ENCODE assay signal across 37 cellular contexts in the genomic region with DNA sequence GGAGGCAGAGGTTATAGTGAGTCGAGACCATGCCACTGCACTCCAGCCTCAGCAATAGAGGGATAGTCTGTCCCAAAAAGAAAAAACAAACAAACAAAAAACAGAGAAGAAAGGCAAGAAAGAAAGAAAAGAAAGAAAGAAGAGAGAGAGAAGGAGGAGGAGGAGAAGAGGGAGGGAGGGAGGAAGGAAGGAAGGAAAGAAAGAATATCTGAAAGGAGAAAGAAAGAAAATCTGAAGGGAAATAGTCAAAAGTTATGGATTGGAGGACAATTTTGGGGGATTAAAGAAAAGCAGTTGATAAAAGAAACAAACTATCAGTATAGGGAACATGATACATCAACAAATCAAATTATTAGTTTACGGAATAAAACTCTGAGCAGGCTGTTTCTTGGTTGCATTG.
"Had no signal": no experiment of that assay in that cellular context is flagged by ENCODE, and none has a peak within 500 bp of the region (broad histone marks: within the 10 kb centered on the region; RNA-seq: fewer than 3 reads in every experiment).

No MANE protein-coding gene starts in this region.

- H3K4me3 Mint-ChIP-seq: activated CD4-positive, alpha-beta memory T cell treated with anti-CD3 and anti-CD28 coated beads, Interleukin-2, amount 10 ng/mL, durations not matched to agents 7 days and 5 days; activated CD4-positive, alpha-beta T cell treated with anti-CD3 and anti-CD28 coated beads for 36 hours; activated CD4-positive, alpha-beta T cell treated with anti-CD3 and anti-CD28 coated beads, Interleukin-2, amount 10 ng/mL, durations not matched to agents 7 days and 5 days; activated CD8-positive, alpha-beta memory T cell treated with anti-CD3 and anti-CD28 coated beads, Interleukin-2, amount 10 ng/mL, durations not matched to agents 7 days and 5 days; activated CD8-positive, alpha-beta T cell treated with anti-CD3 and anti-CD28 coated beads, Interleukin-2, amount 10 ng/mL, durations not matched to agents 7 days and 5 days; activated naive CD4-positive, alpha-beta T cell treated with anti-CD3 and anti-CD28 coated beads, Interleukin-2, amount 10 ng/mL, durations not matched to agents 7 days and 5 days; activated naive CD4-positive, alpha-beta T cell treated with anti-CD3 and anti-CD28 coated beads, Interleukin-2, amount 50 U/mL, for 24 hours; activated naive CD8-positive, alpha-beta T cell; activated naive CD8-positive, alpha-beta T cell treated with anti-CD3 and anti-CD28 coated beads, Interleukin-2, amount 10 ng/mL, durations not matched to agents 7 days and 5 days; activated naive CD8-positive, alpha-beta T cell treated with anti-CD3 and anti-CD28 coated beads, Interleukin-2, amount 50 U/mL, for 24 hours; activated T-cell treated with anti-CD3 and anti-CD28 coated beads, Interleukin-2, amount 50 U/mL, for 24 hours; brain; central memory CD8-positive, alpha-beta T cell; T-helper 1 cell treated with Interleukin-12 subunit alpha and Interleukin-12 subunit beta and Interleukin-4 antibody, amounts not matched to agents 30 μg/mL and 1 μg/mL, for 36 hours; T-helper 2 cell treated with Interferon-gamma antibody and Interleukin-4, amounts not matched to agents 5 μg/mL and 100 μg/mL, for 36 hours had no signal

- DNase-seq: activated CD4-positive, alpha-beta memory T cell treated with anti-CD3 and anti-CD28 coated beads, Interleukin-2, amount 10 ng/mL, durations not matched to agents 7 days and 5 days; activated CD4-positive, alpha-beta T cell treated with anti-CD3 and anti-CD28 coated beads for 1 hour; activated CD4-positive, alpha-beta T cell treated with anti-CD3 and anti-CD28 coated beads for 36 hours; activated CD4-positive, alpha-beta T cell treated with anti-CD3 and anti-CD28 coated beads for 48 hours; activated CD4-positive, alpha-beta T cell treated with anti-CD3 and anti-CD28 coated beads, Interleukin-2, amount 10 ng/mL, durations not matched to agents 7 days and 5 days; activated CD4-positive, alpha-beta T cell treated with anti-CD3 and anti-CD28 coated beads, Interleukin-2, amount 50 U/mL, for 48 hours; activated CD4-positive, CD25-positive, alpha-beta regulatory T cell; activated CD8-positive, alpha-beta memory T cell treated with anti-CD3 and anti-CD28 coated beads for 24 hours; activated CD8-positive, alpha-beta memory T cell treated with anti-CD3 and anti-CD28 coated beads, Interleukin-2, amount 10 ng/mL, durations not matched to agents 7 days and 5 days; activated CD8-positive, alpha-beta memory T cell treated with anti-CD3 and anti-CD28 coated beads, Interleukin-2, amount 50 U/mL, for 48 hours; activated CD8-positive, alpha-beta T cell treated with anti-CD3 and anti-CD28 coated beads, Interleukin-2, amount 10 ng/mL, durations not matched to agents 7 days and 5 days; activated effector memory CD4-positive, alpha-beta T cell treated with Interleukin-2 at 50 U/mL for 16 hours; activated gamma-delta T cell; activated naive CD4-positive, alpha-beta T cell treated with anti-CD3 and anti-CD28 coated beads, Interleukin-2, amount 10 ng/mL, durations not matched to agents 7 days and 5 days; activated naive CD4-positive, alpha-beta T cell treated with Interleukin-2 at 50 U/mL for 16 hours; activated naive CD8-positive, alpha-beta T cell treated with anti-CD3 and anti-CD28 coated beads, Interleukin-2, amount 10 ng/mL, durations not matched to agents 7 days and 5 days; activated naive CD8-positive, alpha-beta T cell treated with anti-CD3 and anti-CD28 coated beads, Interleukin-2, amount 50 U/mL, for 24 hours; activated T-cell treated with anti-CD3 and anti-CD28 coated beads, Interleukin-2, amount 50 U/mL, for 24 hours; activated T-cell treated with anti-CD3 and anti-CD28 coated beads, Interleukin-2, amount 50 U/mL, for 48 hours; amygdala; anterior cingulate cortex; caudate nucleus; cerebellar nuclear complex; T-helper 1 cell; T-helper 2 cell; T-helper 9 cell had no signal

- H3K36me3 Mint-ChIP-seq: activated naive CD4-positive, alpha-beta T cell treated with anti-CD3 and anti-CD28 coated beads, Interleukin-2, amount 10 ng/mL, durations not matched to agents 7 days and 5 days; activated naive CD8-positive, alpha-beta T cell treated with anti-CD3 and anti-CD28 coated beads, Interleukin-2, amount 10 ng/mL, durations not matched to agents 7 days and 5 days had no signal

- H3K27me3 Mint-ChIP-seq: activated CD4-positive, alpha-beta memory T cell treated with anti-CD3 and anti-CD28 coated beads, Interleukin-2, amount 10 ng/mL, durations not matched to agents 7 days and 5 days; activated CD4-positive, alpha-beta T cell treated with anti-CD3 and anti-CD28 coated beads for 36 hours; activated CD4-positive, alpha-beta T cell treated with anti-CD3 and anti-CD28 coated beads, Interleukin-2, amount 10 ng/mL, durations not matched to agents 7 days and 5 days; activated CD8-positive, alpha-beta memory T cell treated with anti-CD3 and anti-CD28 coated beads, Interleukin-2, amount 10 ng/mL, durations not matched to agents 7 days and 5 days; activated naive CD4-positive, alpha-beta T cell treated with anti-CD3 and anti-CD28 coated beads, Interleukin-2, amount 10 ng/mL, durations not matched to agents 7 days and 5 days; activated naive CD4-positive, alpha-beta T cell treated with anti-CD3 and anti-CD28 coated beads, Interleukin-2, amount 50 U/mL, for 24 hours; activated naive CD8-positive, alpha-beta T cell; activated naive CD8-positive, alpha-beta T cell treated with anti-CD3 and anti-CD28 coated beads, Interleukin-2, amount 10 ng/mL, durations not matched to agents 7 days and 5 days; activated naive CD8-positive, alpha-beta T cell treated with anti-CD3 and anti-CD28 coated beads, Interleukin-2, amount 50 U/mL, for 24 hours; activated T-cell treated with anti-CD3 and anti-CD28 coated beads, Interleukin-2, amount 50 U/mL, for 24 hours; brain; central memory CD8-positive, alpha-beta T cell had no signal

- H3K27ac ChIP-seq: ascending aorta, cardiac muscle cell, VCaP had no signal

- H3K27me3 ChIP-seq: ascending aorta, cardiac muscle cell had no signal

- H3K4me3 ChIP-seq: ascending aorta, cardiac muscle cell had no signal

- H3K4me1 Mint-ChIP-seq: activated CD4-positive, alpha-beta memory T cell treated with anti-CD3 and anti-CD28 coated beads, Interleukin-2, amount 10 ng/mL, durations not matched to agents 7 days and 5 days; activated CD4-positive, alpha-beta T cell treated with anti-CD3 and anti-CD28 coated beads for 36 hours; activated CD4-positive, alpha-beta T cell treated with anti-CD3 and anti-CD28 coated beads, Interleukin-2, amount 10 ng/mL, durations not matched to agents 7 days and 5 days; activated CD8-positive, alpha-beta memory T cell treated with anti-CD3 and anti-CD28 coated beads, Interleukin-2, amount 10 ng/mL, durations not matched to agents 7 days and 5 days; activated naive CD4-positive, alpha-beta T cell treated with anti-CD3 and anti-CD28 coated beads, Interleukin-2, amount 10 ng/mL, durations not matched to agents 7 days and 5 days; activated naive CD4-positive, alpha-beta T cell treated with anti-CD3 and anti-CD28 coated beads, Interleukin-2, amount 50 U/mL, for 24 hours; activated naive CD8-positive, alpha-beta T cell treated with anti-CD3 and anti-CD28 coated beads, Interleukin-2, amount 10 ng/mL, durations not matched to agents 7 days and 5 days; activated naive CD8-positive, alpha-beta T cell treated with anti-CD3 and anti-CD28 coated beads, Interleukin-2, amount 50 U/mL, for 24 hours; brain; central memory CD8-positive, alpha-beta T cell had no signal

- H3K27ac Mint-ChIP-seq: activated CD4-positive, alpha-beta memory T cell treated with anti-CD3 and anti-CD28 coated beads, Interleukin-2, amount 10 ng/mL, durations not matched to agents 7 days and 5 days; activated CD4-positive, alpha-beta T cell treated with anti-CD3 and anti-CD28 coated beads for 36 hours; activated CD4-positive, alpha-beta T cell treated with anti-CD3 and anti-CD28 coated beads, Interleukin-2, amount 10 ng/mL, durations not matched to agents 7 days and 5 days; activated CD8-positive, alpha-beta memory T cell treated with anti-CD3 and anti-CD28 coated beads, Interleukin-2, amount 10 ng/mL, durations not matched to agents 7 days and 5 days; activated CD8-positive, alpha-beta T cell treated with anti-CD3 and anti-CD28 coated beads, Interleukin-2, amount 10 ng/mL, durations not matched to agents 7 days and 5 days; activated naive CD4-positive, alpha-beta T cell treated with anti-CD3 and anti-CD28 coated beads, Interleukin-2, amount 10 ng/mL, durations not matched to agents 7 days and 5 days; activated naive CD4-positive, alpha-beta T cell treated with anti-CD3 and anti-CD28 coated beads, Interleukin-2, amount 50 U/mL, for 24 hours; activated naive CD8-positive, alpha-beta T cell; activated naive CD8-positive, alpha-beta T cell treated with anti-CD3 and anti-CD28 coated beads, Interleukin-2, amount 10 ng/mL, durations not matched to agents 7 days and 5 days; activated naive CD8-positive, alpha-beta T cell treated with anti-CD3 and anti-CD28 coated beads, Interleukin-2, amount 50 U/mL, for 24 hours; activated T-cell treated with anti-CD3 and anti-CD28 coated beads, Interleukin-2, amount 50 U/mL, for 24 hours; activated T-helper 2 cell treated with anti-CD3 and anti-CD28 coated beads, Interferon-gamma antibody, Interleukin-2, Interleukin-4, amounts not matched to agents 10 μg/mL and 5 μg/mL and 100 μg/mL, durations not matched to agents 14 hours and 24 hours and 36 hours; T-helper 1 cell treated with Interleukin-12 subunit alpha and Interleukin-12 subunit beta and Interleukin-4 antibody, amounts not matched to agents 30 μg/mL and 1 μg/mL, for 36 hours; T-helper 2 cell treated with Interferon-gamma antibody and Interleukin-4, amounts not matched to agents 5 μg/mL and 100 μg/mL, for 36 hours had no signal

- H3K9me3 Mint-ChIP-seq: activated naive CD8-positive, alpha-beta T cell treated with anti-CD3 and anti-CD28 coated beads, Interleukin-2, amount 10 ng/mL, durations not matched to agents 7 days and 5 days; T-helper 2 cell treated with Interferon-gamma antibody and Interleukin-4, amounts not matched to agents 5 μg/mL and 100 μg/mL, for 36 hours had no signal

- ATAC-seq: activated CD4-positive, alpha-beta T cell treated with anti-CD3 and anti-CD28 coated beads for 36 hours; activated CD4-positive, CD25-positive, alpha-beta regulatory T cell treated with anti-CD3 and anti-CD28 coated beads, Interleukin-2, amount 50 U/mL, for 24 hours; activated CD8-positive, alpha-beta memory T cell treated with anti-CD3 and anti-CD28 coated beads, Interleukin-2, amount 10 ng/mL, durations not matched to agents 7 days and 5 days; activated CD8-positive, alpha-beta T cell treated with anti-CD3 and anti-CD28 coated beads, Interleukin-2, amount 10 ng/mL, durations not matched to agents 7 days and 5 days; activated naive CD8-positive, alpha-beta T cell treated with anti-CD3 and anti-CD28 coated beads, Interleukin-2, amount 50 U/mL, for 24 hours had no signal

- H3K4me1 ChIP-seq: ascending aorta had no signal
